1 cellular context compared by ENCODE assay signal in the genomic region with DNA sequence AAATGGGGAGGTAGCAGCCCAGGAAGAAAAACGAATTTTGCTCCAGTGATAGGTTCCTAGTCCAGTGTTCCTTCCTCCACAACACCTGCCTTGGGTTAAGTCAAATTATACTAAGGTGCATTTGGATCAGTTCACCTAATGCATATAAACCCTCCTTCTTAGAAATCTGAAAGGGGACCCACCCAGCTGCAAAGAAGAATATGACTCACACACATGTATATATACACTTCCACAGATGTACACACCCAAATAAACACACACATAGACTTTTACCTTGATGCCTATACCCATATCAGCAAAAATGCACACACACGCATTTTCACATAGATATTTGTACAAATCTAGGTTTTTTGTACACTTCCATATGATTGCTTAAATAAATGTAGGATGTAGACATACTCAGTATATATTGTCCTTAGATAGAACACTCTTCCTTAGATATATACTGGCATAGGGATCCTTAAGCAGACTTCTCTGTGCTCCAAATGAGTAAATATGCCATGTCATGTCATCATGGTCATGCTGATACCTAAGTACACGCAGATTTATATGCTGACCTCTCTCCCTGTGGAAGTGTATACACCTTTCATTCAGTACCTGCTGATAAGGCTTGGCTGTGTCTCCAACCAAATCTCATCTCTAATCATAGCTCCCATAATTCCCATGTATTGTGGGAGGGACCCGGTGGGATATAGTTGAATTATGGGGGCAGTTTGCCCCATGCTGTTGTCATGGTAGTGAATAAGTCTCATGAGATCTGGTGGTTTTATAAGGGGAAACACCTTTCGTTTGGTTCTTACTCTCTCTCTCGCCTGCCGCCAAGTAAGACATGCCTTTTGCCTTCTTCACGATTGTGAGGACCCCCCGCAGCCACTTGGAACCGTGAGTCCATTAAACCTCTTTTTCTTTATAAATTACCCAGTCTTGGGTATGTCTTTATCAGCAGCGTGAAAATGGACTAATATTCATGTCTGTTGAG.
TF ChIP-seq lines count a peak whose summit lies in the region.

No MANE protein-coding gene starts in this region.

TF ChIP-seq in HepG2, 621 proteins besides CTCF, POLR2A, EP300 and RAD21:
- TF ChIP-seq CCDC6 (CRISPR knock-in tag; IDR thresholded peaks at IDR 0.05), result no peak
- TF ChIP-seq NR1H2 (CRISPR knock-in tag; IDR thresholded peaks at IDR 0.05; ENCODE audit: borderline replicate concordance, low read depth), result no peak
- no peak for TF ChIP-seq ZNF773 (CRISPR knock-in tag; IDR thresholded peaks at IDR 0.05; ENCODE audit: borderline replicate concordance)
- TF ChIP-seq SIN3B (IDR thresholded peaks at IDR 0.05; ENCODE audit: low read length), result no peak
- peak; percentile 8; a peak in 1 of 4 replicates for TF ChIP-seq MAFK (conservative IDR thresholded peaks at IDR 0.05 in 1 of 2, IDR thresholded peaks at IDR 0.05 in 1 of 2; ENCODE audit: low read length in 2 of 2)
- peak; percentile 40; the same call in 1 of the 2 replicates for TF ChIP-seq NFE2L2 (IDR thresholded peaks at IDR 0.05; ENCODE audit: low read length)
- TF ChIP-seq NCOA2 (CRISPR knock-in tag; IDR thresholded peaks at IDR 0.05), result no peak
